In genomic region chr15:90266485-90266884, GRCh38 we compare ENCODE assay signal across 1 cellular context.
TF ChIP-seq lines count a peak whose summit lies in the region.

No MANE protein-coding gene starts in this region.

TF ChIP-seq in endothelial cell of umbilical vein, 7 proteins besides CTCF, POLR2A, EP300 and RAD21 (continued from another document):
- TF ChIP-seq FOS (IDR thresholded peaks at IDR 0.05; ENCODE audit: borderline replicate concordance, insufficient read depth, low read length) = no peak
- TF ChIP-seq GATA2 (IDR thresholded peaks at IDR 0.05; ENCODE audit: insufficient read depth, insufficient read length, low read depth, low read length) = no peak
